Comparison of ENCODE assay signal across 8 cellular contexts in genomic region chr1:30782361-30783243, GRCh38. TPM values are rescaled to one million over a fixed set of nuclear protein-coding genes. Genes with fewer than 3 reads are reported as not detected.
A peak's percentile ranks its signal among the peaks of the same experiment; 100 is the strongest.
DNase-seq lines count a peak whose midpoint lies in the region; ATAC-seq and TF ChIP-seq lines count a peak whose summit lies in the region.

No MANE protein-coding gene starts in this region.

- peak; percentile 91 for TF ChIP-seq CTCF in GM12864 (IDR thresholded peaks at IDR 0.05; ENCODE audit: low read depth, low read length, missing control alignments)
- peak; percentile 67 for TF ChIP-seq CTCF in PC-9 (conservative IDR thresholded peaks at IDR 0.05)
- peak; percentile 69 for TF ChIP-seq CTCF in neural progenitor cell (IDR thresholded peaks at IDR 0.05)

- H3K9me2 ChIP-seq in PC-9 (ENCODE audit: insufficient read depth): no peaks in the 10 kb centered on the region

- H2AFZ ChIP-seq in PC-9: no peak overlapping the region
- H2AFZ ChIP-seq in neural progenitor cell (replicated peaks): peak overlapping the region; percentile 99

- H3K27me3 ChIP-seq in PC-9 (ENCODE audit: insufficient read depth, low read depth) (no peaks in the 10 kb centered on the region), neural progenitor cell (no peaks in the 10 kb centered on the region)

- H3K4me3 ChIP-seq in GM12864 (ENCODE audit: low read depth, low read length) (no peak overlapping the region), PC-9 (no peak overlapping the region), neural progenitor cell (no peak overlapping the region)

- H4K20me1 ChIP-seq in PC-9 (ENCODE audit: insufficient read depth) (no peaks in the 10 kb centered on the region), neural progenitor cell (ENCODE audit: low read depth) (no peaks in the 10 kb centered on the region)

- H3K9me3 ChIP-seq in PC-9 (ENCODE audit: insufficient read depth, low read depth): no peaks in the 10 kb centered on the region
- H3K9me3 ChIP-seq in neural progenitor cell (ENCODE audit: low read depth): no peaks in the 10 kb centered on the region

- peaks cover 10% of the 10 kb centered on the region; the same call in 1 of the 2 replicates for H3K4me1 ChIP-seq in PC-9 (replicated peaks; ENCODE audit: insufficient read depth)
- peaks cover 9% of the 10 kb centered on the region for H3K4me1 ChIP-seq in neural progenitor cell

- no peak for DNase-seq in GM12864 (ENCODE audit: low read depth)
- peak; percentile 65 for DNase-seq in HT-29 (ENCODE audit: low spot score)
- DNase-seq in PC-9: peak in 1 of 2 experiments; percentile 52
- DNase-seq in activated T-cell treated with anti-CD3 and anti-CD28 coated beads, Interleukin-2, amount 50 U/mL, for 72 hours: peak; percentile 69 to 80
- DNase-seq in fibroblast of peridontal ligament (ENCODE audit: extremely low read depth): peak; percentile 54
- peak; percentile 89 for DNase-seq in neural progenitor cell (ENCODE audit: low spot score)
- peak; percentile 84 for DNase-seq in superior temporal gyrus (ENCODE audit: extremely low spot score)

- intact Hi-C loops in PC-9 (cut with micrococcal nuclease; ENCODE audit: unreplicated experiment): loop anchor here (1.0 to 5.0 kb wide), 4 partner anchors 129 to 640 kb away; no protein-coding TSS in a partner anchor

- H3K36me3 ChIP-seq in PC-9 (ENCODE audit: low read depth): no peaks in the 10 kb centered on the region
- no peaks in the 10 kb centered on the region for H3K36me3 ChIP-seq in neural progenitor cell

- H3K4me3 Mint-ChIP-seq in activated T-cell treated with anti-CD3 and anti-CD28 coated beads, Interleukin-2, amount 50 U/mL, for 72 hours: peak overlapping the region in 1 of 2 donors; percentile 82
- no peak overlapping the region for H3K4me3 Mint-ChIP-seq in neural progenitor cell

- peaks cover under 1% of the 10 kb centered on the region for H3K27me3 Mint-ChIP-seq in activated T-cell treated with anti-CD3 and anti-CD28 coated beads, Interleukin-2, amount 50 U/mL, for 72 hours (ENCODE audit: low read depth)
- H3K27me3 Mint-ChIP-seq in neural progenitor cell (ENCODE audit: insufficient read depth, low read depth): peaks cover 10% of the 10 kb centered on the region

- H3K27ac ChIP-seq in PC-9: no peak overlapping the region
- no peak overlapping the region for H3K27ac ChIP-seq in neural progenitor cell

- CTCF ChIA-PET in PC-9 (lab: Charles Lee): interaction anchor here (0.8 to 3.0 kb wide), 3 partner anchors 21 to 128 kb away, joined by 3 to 12 read pairs (median 5); no protein-coding TSS in a partner anchor

- POLR2A ChIA-PET in PC-9 (lab: Charles Lee; ENCODE audit: unreplicated experiment): interaction anchor here (0.5 to 0.6 kb wide), 2 partner anchors 151 to 373 kb away, joined by 3 read pairs; no protein-coding TSS in a partner anchor

- no peaks in the 10 kb centered on the region for H3K9me3 Mint-ChIP-seq in activated T-cell treated with anti-CD3 and anti-CD28 coated beads, Interleukin-2, amount 50 U/mL, for 72 hours
- H3K9me3 Mint-ChIP-seq in neural progenitor cell: no peaks in the 10 kb centered on the region

- peaks cover 15% of the 10 kb centered on the region for H3K4me1 Mint-ChIP-seq in activated T-cell treated with anti-CD3 and anti-CD28 coated beads, Interleukin-2, amount 50 U/mL, for 72 hours (ENCODE audit: low read depth)
- H3K4me1 Mint-ChIP-seq in neural progenitor cell: peaks cover 43% of the 10 kb centered on the region

- H3K79me2 ChIP-seq in PC-9 (ENCODE audit: low read depth) (no peaks in the 10 kb centered on the region), neural progenitor cell (ENCODE audit: low read depth) (no peaks in the 10 kb centered on the region)

- peak; percentile 66 to 79 for ATAC-seq in activated T-cell treated with anti-CD3 and anti-CD28 coated beads, Interleukin-2, amount 50 U/mL, for 72 hours (replicated peaks in 1 of 2)
- ATAC-seq in HG03378 (IDR thresholded peaks at IDR 0.05; ENCODE audit: unreplicated experiment): no peak

- BruUV-seq in PC-9 (replicated peaks; lab: Mats Ljungman, UMichigan): no TSS peak

- H3K36me3 Mint-ChIP-seq in activated T-cell treated with anti-CD3 and anti-CD28 coated beads, Interleukin-2, amount 50 U/mL, for 72 hours (ENCODE audit: insufficient read depth in 2 of 2): no peaks in the 10 kb centered on the region
- no peaks in the 10 kb centered on the region for H3K36me3 Mint-ChIP-seq in neural progenitor cell

- H3K9ac ChIP-seq in neural progenitor cell: no peak overlapping the region

- H3K4me2 ChIP-seq in PC-9 (no peak overlapping the region), neural progenitor cell (peak overlapping the region; percentile 72)

- H3K27ac Mint-ChIP-seq in activated T-cell treated with anti-CD3 and anti-CD28 coated beads, Interleukin-2, amount 50 U/mL, for 72 hours: no peak overlapping the region
- no peak overlapping the region for H3K27ac Mint-ChIP-seq in neural progenitor cell

- 0 out of 2 replicates have a peak, but pooled peaks cover 4% of the 10 kb centered on the region for H3F3A ChIP-seq in PC-9 (ENCODE audit: insufficient read depth, low read depth)
- peaks cover 17% of the 10 kb centered on the region for H3F3A ChIP-seq in neural progenitor cell (ENCODE audit: low read depth)

RNA-seq across cellular contexts. Expression of gene LAPTM5, which starts 25.0 kb away (rescaled TPM):
- 0.08 TPM in 1 of 2 replicates, not detected in the other for total RNA-seq in HT-29 (2014; rRNA removed; shearing (Covaris generic))
- 4.0 and 5.0 TPM in 2 replicates for total RNA-seq in PC-9 (2021)
- total RNA-seq in activated T-cell treated with anti-CD3 and anti-CD28 coated beads, Interleukin-2, amount 50 U/mL, for 72 hours: 100 to 1,000 TPM; 220 to 281 TPM
- total RNA-seq in neural progenitor cell (ENCODE audit: low replicate concordance): not detected in 2 replicates

RNA-seq across cellular contexts. Expression of gene MATN1, which starts 59.2 kb away (rescaled TPM):
- total RNA-seq in HT-29 (2014; rRNA removed; shearing (Covaris generic)): not detected in 2 replicates
- total RNA-seq in PC-9 (2021) (0.37 and 0.50 TPM in 2 replicates), neural progenitor cell (ENCODE audit: low replicate concordance) (0.09 TPM in 1 of 2 replicates, not detected in the other)
- total RNA-seq in activated T-cell treated with anti-CD3 and anti-CD28 coated beads, Interleukin-2, amount 50 U/mL, for 72 hours: 1 to 10 TPM; 1.0 to 1.2 TPM

Comparison
In these comparisons a context has a peak if more than half of its experiments do, and no peak if none do; other contexts are left out.
1. RNA of gene LAPTM5, which starts 25.0 kb away (total RNA-seq): 220 to 281 TPM in activated T-cell treated with anti-CD3 and anti-CD28 coated beads, Interleukin-2, amount 50 U/mL, for 72 hours; 4.0 to 5.0 TPM in PC-9, 0.08 TPM in HT-29 and not detected in neural progenitor cell; every median in the first group is over 10 times any median in the second.
2. Peak in every context shown above with its lines, with median percentiles within 50 percentile points of each other: CTCF ChIP-seq.